ENCODE assay signal across 12 cellular contexts in genomic region chr1:58870298-58870676, GRCh38.
DNase-seq lines count a peak whose midpoint lies in the region; ATAC-seq lines count a peak whose summit lies in the region.
"Had no signal": no experiment of that assay in that cellular context is flagged by ENCODE, and none has a peak within 500 bp of the region (broad histone marks: within the 10 kb centered on the region; RNA-seq: fewer than 3 reads in every experiment).

No MANE protein-coding gene starts in this region.

- intact Hi-C loops in sciatic nerve (cut with DNase I) = no loop called here

- ATAC-seq in sciatic nerve (peak; percentile 21), HG02763 (IDR thresholded peaks at IDR 0.05; ENCODE audit: unreplicated experiment) (no peak), GM18498 (IDR thresholded peaks at IDR 0.05; ENCODE audit: unreplicated experiment) (no peak)
- ATAC-seq: activated CD4-positive, alpha-beta T cell treated with anti-CD3 and anti-CD28 coated beads for 36 hours; HCT116 had no signal

- DNase-seq in NCI-H2171 treated with DMSO at 0.1 percent for 48 hours (lab: John Stamatoyannopoulos, UW) = peak; percentile 60
- no peak for DNase-seq in NCI-H2171 (lab: John Stamatoyannopoulos, UW)
- DNase-seq in NCI-H526 (lab: John Stamatoyannopoulos, UW) = peak; percentile 93 to 94
- DNase-seq in cerebellar cortex (ENCODE audit: low spot score) = peak; percentile 78
- no peak for DNase-seq in sciatic nerve (ENCODE audit: low spot score)
- no peak for DNase-seq in occipital lobe (lab: John Stamatoyannopoulos, UW)
- DNase-seq: activated CD4-positive, alpha-beta T cell treated with anti-CD3 and anti-CD28 coated beads for 36 hours; KG1; NK-92 treated with Interleukin-12 subunit alpha and Interleukin-12 subunit beta, amount 100 ng/mL, for 24 hours had no signal

Comparison
In these comparisons a context has a peak if more than half of its experiments do, and no peak if none do; other contexts are left out.
1. DNase-seq: peak in NCI-H2171 treated with DMSO at 0.1 percent for 48 hours (single experiment), NCI-H526 (2 of 2) and cerebellar cortex (single experiment); none in NCI-H2171 (single experiment), sciatic nerve (single experiment) and occipital lobe (single experiment).